Comparison of ENCODE assay signal across 1 cellular context in the genomic region with DNA sequence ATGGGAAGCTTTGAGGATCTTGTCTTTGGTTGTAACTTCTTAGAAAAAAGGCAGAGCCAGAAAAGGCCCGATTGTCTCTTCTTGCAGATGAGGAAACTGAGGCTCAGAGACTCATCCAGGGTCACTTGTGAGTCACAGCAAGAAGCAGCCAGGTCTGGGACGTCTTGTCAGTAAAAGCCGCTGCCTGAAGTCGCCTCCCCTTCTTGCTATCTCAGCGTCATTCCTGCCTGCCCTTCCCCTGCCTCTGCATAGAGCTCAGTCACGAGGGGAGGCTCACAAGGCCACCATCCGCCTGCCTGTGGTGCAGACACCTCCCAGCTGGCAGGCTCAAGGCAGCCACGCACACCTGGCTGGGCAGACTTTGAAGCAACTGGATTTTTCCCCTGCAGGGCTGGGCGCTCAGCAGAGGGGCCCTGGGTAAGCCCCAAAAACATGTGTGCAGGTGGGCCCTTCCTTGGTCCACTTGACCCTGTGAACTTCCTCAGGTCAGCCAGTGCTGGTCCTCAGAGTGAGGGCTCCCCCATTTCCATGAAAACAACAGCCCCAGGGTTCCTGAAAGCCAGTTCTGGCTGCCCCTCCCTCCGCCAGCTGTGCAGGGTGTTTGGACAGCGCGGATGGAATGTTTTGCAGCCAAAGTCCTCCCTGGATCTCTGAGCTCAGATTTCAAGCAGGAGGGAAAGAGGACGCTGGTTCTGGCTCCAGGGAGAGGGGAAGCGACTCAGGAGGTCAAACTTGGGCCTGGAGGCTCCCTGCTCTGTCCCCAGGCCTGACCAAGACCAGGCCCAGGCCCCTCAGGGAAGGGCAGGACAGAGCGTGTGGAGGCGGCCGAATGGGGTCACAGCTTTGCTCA.
A peak's percentile ranks its signal among the peaks of the same experiment; 100 is the strongest.
TF ChIP-seq lines count a peak whose summit lies in the region.

No MANE protein-coding gene starts in this region.

TF ChIP-seq in HepG2, 621 proteins besides CTCF, POLR2A, EP300 and RAD21 (continued from another document and continues in another):
- TF ChIP-seq ZNF354B (CRISPR knock-in tag; IDR thresholded peaks at IDR 0.05) = no peak
- no peak; the same call in 1 of the 2 replicates for TF ChIP-seq AHR (CRISPR knock-in tag; IDR thresholded peaks at IDR 0.05)
- 0 out of 2 replicates have a peak, but pooled peaks have one; percentile 42 for TF ChIP-seq DR1 (CRISPR knock-in tag; IDR thresholded peaks at IDR 0.05)
- TF ChIP-seq, protein P1, sequence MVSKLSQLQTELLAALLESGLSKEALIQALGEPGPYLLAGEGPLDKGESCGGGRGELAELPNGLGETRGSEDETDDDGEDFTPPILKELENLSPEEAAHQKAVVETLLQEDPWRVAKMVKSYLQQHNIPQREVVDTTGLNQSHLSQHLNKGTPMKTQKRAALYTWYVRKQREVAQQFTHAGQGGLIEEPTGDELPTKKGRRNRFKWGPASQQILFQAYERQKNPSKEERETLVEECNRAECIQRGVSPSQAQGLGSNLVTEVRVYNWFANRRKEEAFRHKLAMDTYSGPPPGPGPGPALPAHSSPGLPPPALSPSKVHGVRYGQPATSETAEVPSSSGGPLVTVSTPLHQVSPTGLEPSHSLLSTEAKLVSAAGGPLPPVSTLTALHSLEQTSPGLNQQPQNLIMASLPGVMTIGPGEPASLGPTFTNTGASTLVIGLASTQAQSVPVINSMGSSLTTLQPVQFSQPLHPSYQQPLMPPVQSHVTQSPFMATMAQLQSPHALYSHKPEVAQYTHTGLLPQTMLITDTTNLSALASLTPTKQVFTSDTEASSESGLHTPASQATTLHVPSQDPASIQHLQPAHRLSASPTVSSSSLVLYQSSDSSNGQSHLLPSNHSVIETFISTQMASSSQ (IDR thresholded peaks at IDR 0.05; ENCODE audit: low read depth) = no peak
- TF ChIP-seq, protein P1 (CRISPR knock-in tag; IDR thresholded peaks at IDR 0.05; ENCODE audit: borderline replicate concordance) = peak; percentile 59; the same call in 1 of the 2 replicates
- TF ChIP-seq RFX3 (CRISPR knock-in tag; IDR thresholded peaks at IDR 0.05) = no peak
- no peak for TF ChIP-seq SIN3A (IDR thresholded peaks at IDR 0.05; ENCODE audit: borderline replicate concordance, low read depth, low read length)
- no peak for TF ChIP-seq ZNF468 (CRISPR knock-in tag; IDR thresholded peaks at IDR 0.05)
- TF ChIP-seq, protein P2, sequence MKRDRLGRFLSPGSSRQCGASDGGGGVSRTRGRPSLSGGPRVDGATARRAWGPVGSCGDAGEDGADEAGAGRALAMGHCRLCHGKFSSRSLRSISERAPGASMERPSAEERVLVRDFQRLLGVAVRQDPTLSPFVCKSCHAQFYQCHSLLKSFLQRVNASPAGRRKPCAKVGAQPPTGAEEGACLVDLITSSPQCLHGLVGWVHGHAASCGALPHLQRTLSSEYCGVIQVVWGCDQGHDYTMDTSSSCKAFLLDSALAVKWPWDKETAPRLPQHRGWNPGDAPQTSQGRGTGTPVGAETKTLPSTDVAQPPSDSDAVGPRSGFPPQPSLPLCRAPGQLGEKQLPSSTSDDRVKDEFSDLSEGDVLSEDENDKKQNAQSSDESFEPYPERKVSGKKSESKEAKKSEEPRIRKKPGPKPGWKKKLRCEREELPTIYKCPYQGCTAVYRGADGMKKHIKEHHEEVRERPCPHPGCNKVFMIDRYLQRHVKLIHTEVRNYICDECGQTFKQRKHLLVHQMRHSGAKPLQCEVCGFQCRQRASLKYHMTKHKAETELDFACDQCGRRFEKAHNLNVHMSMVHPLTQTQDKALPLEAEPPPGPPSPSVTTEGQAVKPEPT (CRISPR knock-in tag; IDR thresholded peaks at IDR 0.05; ENCODE audit: low read depth) = no peak
- peak; percentile 32; the same call in 1 of the 2 replicates for TF ChIP-seq ZNF280D (CRISPR knock-in tag; IDR thresholded peaks at IDR 0.05)
- TF ChIP-seq NFE2L1 (CRISPR knock-in tag; IDR thresholded peaks at IDR 0.05; ENCODE audit: borderline replicate concordance) = no peak
- TF ChIP-seq NFATC3 (CRISPR knock-in tag; IDR thresholded peaks at IDR 0.05) = no peak
- no peak for TF ChIP-seq PLSCR1 (CRISPR knock-in tag; IDR thresholded peaks at IDR 0.05; ENCODE audit: borderline replicate concordance)
- TF ChIP-seq, protein P3, sequence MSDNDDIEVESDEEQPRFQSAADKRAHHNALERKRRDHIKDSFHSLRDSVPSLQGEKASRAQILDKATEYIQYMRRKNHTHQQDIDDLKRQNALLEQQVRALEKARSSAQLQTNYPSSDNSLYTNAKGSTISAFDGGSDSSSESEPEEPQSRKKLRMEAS (IDR thresholded peaks at IDR 0.05) = peak; percentile 82
- TF ChIP-seq ZNF883 (CRISPR knock-in tag; IDR thresholded peaks at IDR 0.05; ENCODE audit: not compliant biosample characterization) = peak; percentile 64
- TF ChIP-seq FOSL1 (CRISPR knock-in tag; IDR thresholded peaks at IDR 0.05; ENCODE audit: borderline replicate concordance) = no peak
- TF ChIP-seq RNF2 (conservative IDR thresholded peaks at IDR 0.05; ENCODE audit: low read depth) = peak; percentile 70; the same call in 1 of the 2 replicates
- TF ChIP-seq, protein P4, sequence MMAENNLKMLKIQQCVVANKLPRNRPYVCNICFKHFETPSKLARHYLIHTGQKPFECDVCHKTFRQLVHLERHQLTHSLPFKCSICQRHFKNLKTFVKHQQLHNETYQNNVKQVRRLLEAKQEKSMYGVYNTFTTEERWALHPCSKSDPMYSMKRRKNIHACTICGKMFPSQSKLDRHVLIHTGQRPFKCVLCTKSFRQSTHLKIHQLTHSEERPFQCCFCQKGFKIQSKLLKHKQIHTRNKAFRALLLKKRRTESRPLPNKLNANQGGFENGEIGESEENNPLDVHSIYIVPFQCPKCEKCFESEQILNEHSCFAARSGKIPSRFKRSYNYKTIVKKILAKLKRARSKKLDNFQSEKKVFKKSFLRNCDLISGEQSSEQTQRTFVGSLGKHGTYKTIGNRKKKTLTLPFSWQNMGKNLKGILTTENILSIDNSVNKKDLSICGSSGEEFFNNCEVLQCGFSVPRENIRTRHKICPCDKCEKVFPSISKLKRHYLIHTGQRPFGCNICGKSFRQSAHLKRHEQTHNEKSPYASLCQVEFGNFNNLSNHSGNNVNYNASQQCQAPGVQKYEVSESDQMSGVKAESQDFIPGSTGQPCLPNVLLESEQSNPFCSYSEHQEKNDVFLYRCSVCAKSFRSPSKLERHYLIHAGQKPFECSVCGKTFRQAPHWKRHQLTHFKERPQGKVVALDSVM (CRISPR knock-in tag; IDR thresholded peaks at IDR 0.05) = peak; percentile 60; the same call in 1 of the 2 replicates
- no peak for TF ChIP-seq ZNF589 (CRISPR knock-in tag; conservative IDR thresholded peaks at IDR 0.05)
- TF ChIP-seq ZNF180 (CRISPR knock-in tag; IDR thresholded peaks at IDR 0.05; ENCODE audit: borderline replicate concordance, low read depth) = no peak
- TF ChIP-seq SOX13 (IDR thresholded peaks at IDR 0.05) = no peak
- TF ChIP-seq SOX13 (CRISPR knock-in tag; conservative IDR thresholded peaks at IDR 0.05 in 1 of 2, IDR thresholded peaks at IDR 0.05 in 1 of 2) = peak in 1 of 2 experiments; percentile 62; a peak in 2 of 4 replicates
- peak; percentile 65 for TF ChIP-seq GATAD2A (CRISPR knock-in tag; IDR thresholded peaks at IDR 0.05)
- TF ChIP-seq ZBTB8A (CRISPR knock-in tag; IDR thresholded peaks at IDR 0.05; ENCODE audit: borderline replicate concordance, low read depth) = no peak
- TF ChIP-seq ZNF670 (CRISPR knock-in tag; IDR thresholded peaks at IDR 0.05; ENCODE audit: borderline replicate concordance) = peak; percentile 87; the same call in 1 of the 2 replicates
- TF ChIP-seq SMARCE1 (IDR thresholded peaks at IDR 0.05; ENCODE audit: borderline replicate concordance) = no peak
- peak; percentile 74; the same call in 1 of the 2 replicates for TF ChIP-seq ZNF556 (CRISPR knock-in tag; IDR thresholded peaks at IDR 0.05; ENCODE audit: borderline replicate concordance)
- TF ChIP-seq, protein P5, sequence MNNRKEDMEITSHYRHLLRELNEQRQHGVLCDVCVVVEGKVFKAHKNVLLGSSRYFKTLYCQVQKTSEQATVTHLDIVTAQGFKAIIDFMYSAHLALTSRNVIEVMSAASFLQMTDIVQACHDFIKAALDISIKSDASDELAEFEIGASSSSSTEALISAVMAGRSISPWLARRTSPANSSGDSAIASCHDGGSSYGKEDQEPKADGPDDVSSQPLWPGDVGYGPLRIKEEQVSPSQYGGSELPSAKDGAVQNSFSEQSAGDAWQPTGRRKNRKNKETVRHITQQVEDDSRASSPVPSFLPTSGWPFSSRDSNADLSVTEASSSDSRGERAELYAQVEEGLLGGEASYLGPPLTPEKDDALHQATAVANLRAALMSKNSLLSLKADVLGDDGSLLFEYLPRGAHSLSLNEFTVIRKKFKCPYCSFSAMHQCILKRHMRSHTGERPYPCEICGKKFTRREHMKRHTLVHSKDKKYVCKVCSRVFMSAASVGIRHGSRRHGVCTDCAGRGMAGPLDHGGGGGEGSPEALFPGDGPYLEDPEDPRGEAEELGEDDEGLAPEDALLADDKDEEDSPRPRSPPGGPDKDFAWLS (CRISPR knock-in tag; IDR thresholded peaks at IDR 0.05; ENCODE audit: borderline replicate concordance) = no peak
- TF ChIP-seq RBM39 (IDR thresholded peaks at IDR 0.05; ENCODE audit: low read depth, low read length, poor library complexity, severe bottlenecking) = no peak
- TF ChIP-seq HNRNPH1 (optimal IDR thresholded peaks at IDR 0.05; ENCODE audit: low read depth, low read length) = no peak
- no peak for TF ChIP-seq CEBPB (IDR thresholded peaks at IDR 0.05; ENCODE audit: borderline replicate concordance, low read depth, low read length)
- TF ChIP-seq ZNF83 (CRISPR knock-in tag; IDR thresholded peaks at IDR 0.05; ENCODE audit: borderline replicate concordance) = no peak
- TF ChIP-seq, protein P6, sequence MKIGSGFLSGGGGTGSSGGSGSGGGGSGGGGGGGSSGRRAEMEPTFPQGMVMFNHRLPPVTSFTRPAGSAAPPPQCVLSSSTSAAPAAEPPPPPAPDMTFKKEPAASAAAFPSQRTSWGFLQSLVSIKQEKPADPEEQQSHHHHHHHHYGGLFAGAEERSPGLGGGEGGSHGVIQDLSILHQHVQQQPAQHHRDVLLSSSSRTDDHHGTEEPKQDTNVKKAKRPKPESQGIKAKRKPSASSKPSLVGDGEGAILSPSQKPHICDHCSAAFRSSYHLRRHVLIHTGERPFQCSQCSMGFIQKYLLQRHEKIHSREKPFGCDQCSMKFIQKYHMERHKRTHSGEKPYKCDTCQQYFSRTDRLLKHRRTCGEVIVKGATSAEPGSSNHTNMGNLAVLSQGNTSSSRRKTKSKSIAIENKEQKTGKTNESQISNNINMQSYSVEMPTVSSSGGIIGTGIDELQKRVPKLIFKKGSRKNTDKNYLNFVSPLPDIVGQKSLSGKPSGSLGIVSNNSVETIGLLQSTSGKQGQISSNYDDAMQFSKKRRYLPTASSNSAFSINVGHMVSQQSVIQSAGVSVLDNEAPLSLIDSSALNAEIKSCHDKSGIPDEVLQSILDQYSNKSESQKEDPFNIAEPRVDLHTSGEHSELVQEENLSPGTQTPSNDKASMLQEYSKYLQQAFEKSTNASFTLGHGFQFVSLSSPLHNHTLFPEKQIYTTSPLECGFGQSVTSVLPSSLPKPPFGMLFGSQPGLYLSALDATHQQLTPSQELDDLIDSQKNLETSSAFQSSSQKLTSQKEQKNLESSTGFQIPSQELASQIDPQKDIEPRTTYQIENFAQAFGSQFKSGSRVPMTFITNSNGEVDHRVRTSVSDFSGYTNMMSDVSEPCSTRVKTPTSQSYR (CRISPR knock-in tag; IDR thresholded peaks at IDR 0.05; ENCODE audit: borderline replicate concordance) = no peak; the same call in 1 of the 2 replicates
- TF ChIP-seq MAFK (conservative IDR thresholded peaks at IDR 0.05 in 1 of 2, IDR thresholded peaks at IDR 0.05 in 1 of 2; ENCODE audit: low read length in 2 of 2) = no peak
- peak; percentile 84 for TF ChIP-seq ZEB1 (IDR thresholded peaks at IDR 0.05; ENCODE audit: insufficient replicate concordance, low read depth)
- TF ChIP-seq ZNF530 (CRISPR knock-in tag; IDR thresholded peaks at IDR 0.05; ENCODE audit: low read depth) = no peak
- TF ChIP-seq ZKSCAN5 (CRISPR knock-in tag; IDR thresholded peaks at IDR 0.05) = no peak
- no peak for TF ChIP-seq NFIC (IDR thresholded peaks at IDR 0.05; ENCODE audit: low read length)
- peak; percentile 92 for TF ChIP-seq GFI1 (CRISPR knock-in tag; IDR thresholded peaks at IDR 0.05; ENCODE audit: borderline replicate concordance)
- TF ChIP-seq HNF4G (IDR thresholded peaks at IDR 0.05; ENCODE audit: borderline replicate concordance, low read depth, low read length) = peak; percentile 77
- TF ChIP-seq HNF4G (CRISPR knock-in tag; IDR thresholded peaks at IDR 0.05; ENCODE audit: borderline replicate concordance, low read depth) = peak; percentile 62; the same call in 1 of the 2 replicates
